Comparison of ENCODE assay signal across 20 cellular contexts in the genomic region with DNA sequence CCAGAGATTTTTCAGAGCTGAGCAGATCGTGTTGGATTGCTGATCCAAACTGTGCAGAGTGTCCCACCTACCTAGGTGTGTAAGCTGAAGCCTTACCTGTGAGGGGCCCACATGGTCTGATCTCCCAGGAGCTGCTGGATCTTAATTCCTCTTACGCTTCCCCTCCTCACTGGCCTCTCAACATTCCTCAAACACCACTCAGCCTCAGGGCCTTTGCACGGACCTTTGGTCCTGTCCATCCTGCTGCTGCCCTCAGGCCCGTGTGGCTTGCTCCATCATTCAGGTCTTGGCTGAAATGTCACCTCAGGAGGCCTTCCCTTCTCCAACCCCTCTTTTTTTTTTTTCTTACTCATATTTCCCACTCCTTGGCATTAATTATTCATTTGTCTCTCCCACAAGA. TPM values are rescaled to one million over a fixed set of nuclear protein-coding genes. Genes with fewer than 3 reads are reported as not detected.
DNase-seq lines count a peak whose midpoint lies in the region; ATAC-seq, FAIRE-seq and TF ChIP-seq lines count a peak whose summit lies in the region.
"Had no signal": no experiment of that assay in that cellular context is flagged by ENCODE, and none has a peak within 500 bp of the region (broad histone marks: within the 10 kb centered on the region; RNA-seq: fewer than 3 reads in every experiment).

No MANE protein-coding gene starts in this region.

- TF ChIP-seq CTCF in H1 (IDR thresholded peaks at IDR 0.05; ENCODE audit: control extremely low read depth in 1 of 3, insufficient read depth in 1 of 3, low read depth in 1 of 3, low read length in 3 of 3): no peak

- no peak overlapping the region for H3K14ac ChIP-seq in H1 (ENCODE audit: insufficient read length)

- no peak for TF ChIP-seq RAD21 in H1 (IDR thresholded peaks at IDR 0.05 in 1 of 2, conservative IDR thresholded peaks at IDR 0.05 in 1 of 2; ENCODE audit: low read depth in 2 of 2, low read length in 2 of 2)

- no peak overlapping the region for H4K8ac ChIP-seq in H1 (ENCODE audit: extremely low read depth, insufficient read depth, low read length)

- H3K36me3 ChIP-seq in H1 (ENCODE audit: control insufficient read depth in 2 of 4, insufficient read depth in 4 of 4, low read length in 3 of 4): no peaks in the 10 kb centered on the region

- H2AK5ac ChIP-seq in H1 (ENCODE audit: low read depth, low read length): no peak overlapping the region

- DNase-seq in activated naive CD4-positive, alpha-beta T cell treated with anti-CD3 and anti-CD28 coated beads for 36 hours: no peak
- DNase-seq in T-helper 17 cell: no peak
- no peak for DNase-seq in H1 (ENCODE audit: low read depth in 1 of 2, low spot score in 2 of 2)
- DNase-seq in stimulated activated effector memory CD8-positive, alpha-beta T cell treated with anti-CD3 and anti-CD28 coated beads, Interleukin-12 subunit alpha, Interleukin-12 subunit beta, amount 100 ng/mL, for 72 hours (ENCODE audit: low spot score in 2 of 2): no peak
- DNase-seq in urothelium cell line (ENCODE audit: low spot score): no peak
- no peak for DNase-seq in OCI-M1 (lab: John Stamatoyannopoulos, UW)
- no peak for DNase-seq in inferior parietal cortex (ENCODE audit: extremely low spot score)
- DNase-seq: AML-193; CD4-positive, CD25-positive, alpha-beta regulatory T cell; HFFc6; MM.1S; NCI-H1930; NCI-H2171; NCI-H446 treated with DMSO at 0.1 percent for 48 hours; NCI-H82 had no signal

- no peak overlapping the region for H3K18ac ChIP-seq in H1 (ENCODE audit: extremely low read depth, low read length)

- H3K23me2 ChIP-seq in H1 (ENCODE audit: low read depth, low read length): no peaks in the 10 kb centered on the region

- H2BK20ac ChIP-seq in H1 (ENCODE audit: low read length): no peak overlapping the region

- no peaks in the 10 kb centered on the region for H3K27me3 ChIP-seq in H1 (replicated peaks in 1 of 4; ENCODE audit: control insufficient read depth in 3 of 4, extremely low read depth in 1 of 4, insufficient read depth in 3 of 4, low read length in 3 of 4)

- no peak overlapping the region for H2BK12ac ChIP-seq in H1 (ENCODE audit: low read depth, low read length)

- H2BK15ac ChIP-seq in H1 (ENCODE audit: low read length): no peak overlapping the region

- H3K36me3 Mint-ChIP-seq in activated naive CD4-positive, alpha-beta T cell treated with anti-CD3 and anti-CD28 coated beads, Interleukin-2, amount 50 U/mL, for 24 hours: peaks cover 2% of the 10 kb centered on the region
- H3K36me3 Mint-ChIP-seq in activated naive CD4-positive, alpha-beta T cell treated with anti-CD3 and anti-CD28 coated beads for 36 hours (ENCODE audit: low read depth): peaks cover 4% of the 10 kb centered on the region
- peaks cover 5% of the 10 kb centered on the region for H3K36me3 Mint-ChIP-seq in T-helper 17 cell (ENCODE audit: low read depth)
- peaks cover 45% of the 10 kb centered on the region for H3K36me3 Mint-ChIP-seq in stimulated activated effector memory CD8-positive, alpha-beta T cell treated with anti-CD3 and anti-CD28 coated beads, Interleukin-12 subunit alpha, Interleukin-12 subunit beta, amount 100 ng/mL, for 72 hours

- peak overlapping the region; percentile 71 for H3K27ac Mint-ChIP-seq in activated naive CD4-positive, alpha-beta T cell treated with anti-CD3 and anti-CD28 coated beads, Interleukin-2, amount 50 U/mL, for 24 hours
- no peak overlapping the region for H3K27ac Mint-ChIP-seq in activated naive CD4-positive, alpha-beta T cell treated with anti-CD3 and anti-CD28 coated beads for 36 hours
- peak overlapping the region; percentile 85 for H3K27ac Mint-ChIP-seq in T-helper 17 cell
- H3K27ac Mint-ChIP-seq in stimulated activated effector memory CD8-positive, alpha-beta T cell treated with anti-CD3 and anti-CD28 coated beads, Interleukin-12 subunit alpha, Interleukin-12 subunit beta, amount 100 ng/mL, for 72 hours: peak overlapping the region; percentile 56
- H3K27ac Mint-ChIP-seq: GM23338, HFFc6 had no signal

- no peak for TF ChIP-seq EP300 in H1 (IDR thresholded peaks at IDR 0.05; ENCODE audit: borderline replicate concordance in 1 of 2, low read depth in 2 of 2, low read length in 2 of 2)

- TF ChIP-seq POLR2A in H1 (IDR thresholded peaks at IDR 0.05; ENCODE audit: control extremely low read depth in 1 of 2, low read depth in 2 of 2, low read length in 2 of 2): no peak

- H3K9me3 ChIP-seq in T-helper 17 cell (ENCODE audit: control insufficient read depth, low read length, poor library complexity, severe bottlenecking) (no peaks in the 10 kb centered on the region), H1 (ENCODE audit: insufficient read depth in 2 of 2, low read depth in 1 of 2, low read length in 1 of 2) (no peaks in the 10 kb centered on the region)

- H3K9me3 Mint-ChIP-seq in activated naive CD4-positive, alpha-beta T cell treated with anti-CD3 and anti-CD28 coated beads, Interleukin-2, amount 50 U/mL, for 24 hours: no peaks in the 10 kb centered on the region
- H3K9me3 Mint-ChIP-seq in activated naive CD4-positive, alpha-beta T cell treated with anti-CD3 and anti-CD28 coated beads for 36 hours: no peaks in the 10 kb centered on the region
- H3K9me3 Mint-ChIP-seq in stimulated activated effector memory CD8-positive, alpha-beta T cell treated with anti-CD3 and anti-CD28 coated beads, Interleukin-12 subunit alpha, Interleukin-12 subunit beta, amount 100 ng/mL, for 72 hours: no peaks in the 10 kb centered on the region
- H3K9me3 Mint-ChIP-seq: CD4-positive, CD25-positive, alpha-beta regulatory T cell; GM23338; HFFc6 had no signal

- CTCF ChIA-PET in activated naive CD4-positive, alpha-beta T cell treated with anti-CD3 and anti-CD28 coated beads for 36 hours (lab: Charles Lee): no interaction called here
- CTCF ChIA-PET in H1 (lab: Charles Lee; ENCODE audit: partially characterized antibody): interaction anchor here (1.2 to 2.5 kb wide), 4 partner anchors 10 to 27 kb away, joined by 5 to 13 read pairs (median 7); no protein-coding TSS in a partner anchor

- H3K79me1 ChIP-seq in H1 (ENCODE audit: low read depth, low read length): no peaks in the 10 kb centered on the region

- H2AFZ ChIP-seq in H1 (ENCODE audit: low read length): no peak overlapping the region
- H2AFZ ChIP-seq: GM23338 had no signal

- no peak overlapping the region for H3K4me2 ChIP-seq in H1 (ENCODE audit: insufficient read depth in 1 of 2, low read depth in 2 of 2, low read length in 2 of 2)
- H3K4me2 ChIP-seq: GM23338, KMS-11 had no signal

- no peak overlapping the region for H3K27ac ChIP-seq in H1 (ENCODE audit: low read depth, low read length)
- H3K27ac ChIP-seq: KMS-11 had no signal

- no peaks in the 10 kb centered on the region for H3K79me2 ChIP-seq in H1 (ENCODE audit: control insufficient read depth in 1 of 2, insufficient read depth in 2 of 2, low read length in 2 of 2)

- H2BK5ac ChIP-seq in H1 (ENCODE audit: low read depth, low read length): no peak overlapping the region

- H3K4me3 Mint-ChIP-seq in activated naive CD4-positive, alpha-beta T cell treated with anti-CD3 and anti-CD28 coated beads, Interleukin-2, amount 50 U/mL, for 24 hours: no peak overlapping the region
- no peak overlapping the region for H3K4me3 Mint-ChIP-seq in activated naive CD4-positive, alpha-beta T cell treated with anti-CD3 and anti-CD28 coated beads for 36 hours
- H3K4me3 Mint-ChIP-seq in T-helper 17 cell: no peak overlapping the region
- no peak overlapping the region for H3K4me3 Mint-ChIP-seq in stimulated activated effector memory CD8-positive, alpha-beta T cell treated with anti-CD3 and anti-CD28 coated beads, Interleukin-12 subunit alpha, Interleukin-12 subunit beta, amount 100 ng/mL, for 72 hours
- H3K4me3 Mint-ChIP-seq: GM23338, HFFc6 had no signal

- ATAC-seq in T-helper 17 cell: no peak
- no peak for ATAC-seq in stimulated activated effector memory CD8-positive, alpha-beta T cell treated with anti-CD3 and anti-CD28 coated beads, Interleukin-12 subunit alpha, Interleukin-12 subunit beta, amount 100 ng/mL, for 72 hours
- ATAC-seq: GM23338, Panc1, Right ventricle myocardium inferior had no signal

- peaks cover 0 to 7% of the 10 kb centered on the region in 2 experiments for H4K20me1 ChIP-seq in H1 (replicated peaks in 1 of 2; ENCODE audit: control insufficient read depth in 1 of 2, insufficient read depth in 2 of 2, low read length in 2 of 2)

- no peak for FAIRE-seq in H1 (lab: Jason Lieb, UNC)
- no peak for FAIRE-seq in urothelium cell line (lab: Jason Lieb, UNC)

- H3K56ac ChIP-seq in H1 (replicated peaks; ENCODE audit: insufficient read length, low read depth, low read length): no peak overlapping the region

- H3K4me3 ChIP-seq in H1 (ENCODE audit: extremely low read depth in 1 of 4, insufficient read depth in 2 of 4, low read depth in 3 of 4, low read length in 4 of 4): no peak overlapping the region
- H3K4me3 ChIP-seq: GM23338 had no signal

- intact Hi-C loops in activated naive CD4-positive, alpha-beta T cell treated with anti-CD3 and anti-CD28 coated beads for 36 hours (cut with micrococcal nuclease): no loop called here

- peaks cover 11% of the 10 kb centered on the region for H3K4me1 Mint-ChIP-seq in activated naive CD4-positive, alpha-beta T cell treated with anti-CD3 and anti-CD28 coated beads, Interleukin-2, amount 50 U/mL, for 24 hours
- H3K4me1 Mint-ChIP-seq in activated naive CD4-positive, alpha-beta T cell treated with anti-CD3 and anti-CD28 coated beads for 36 hours (ENCODE audit: low read depth): no peaks in the 10 kb centered on the region
- H3K4me1 Mint-ChIP-seq in T-helper 17 cell: peaks cover 21% of the 10 kb centered on the region
- H3K4me1 Mint-ChIP-seq in stimulated activated effector memory CD8-positive, alpha-beta T cell treated with anti-CD3 and anti-CD28 coated beads, Interleukin-12 subunit alpha, Interleukin-12 subunit beta, amount 100 ng/mL, for 72 hours: peaks cover 12% of the 10 kb centered on the region
- H3K4me1 Mint-ChIP-seq: GM23338 had no signal

- H4K91ac ChIP-seq in H1 (replicated peaks; ENCODE audit: insufficient read length, low read length): no peak overlapping the region

- H3K9ac ChIP-seq in H1 (replicated peaks in 1 of 4; ENCODE audit: extremely low read depth in 1 of 4, low read depth in 3 of 4, low read length in 3 of 4): no peak overlapping the region
- H3K9ac ChIP-seq: KMS-11 had no signal

- H2BK120ac ChIP-seq in H1 (replicated peaks; ENCODE audit: low read depth, low read length): no peak overlapping the region

- H3K4me1 ChIP-seq in H1 (replicated peaks in 1 of 4; ENCODE audit: control insufficient read depth in 3 of 4, insufficient read depth in 4 of 4, low read length in 3 of 4): no peaks in the 10 kb centered on the region

- POLR2A ChIA-PET in H1 (lab: Charles Lee; ENCODE audit: partially characterized antibody): interaction anchor here (1.0 to 1.8 kb wide), 4 partner anchors 10 to 36 kb away, joined by 3 to 5 read pairs (median 4); no protein-coding TSS in a partner anchor

- H3K23ac ChIP-seq in H1 (ENCODE audit: insufficient read length): no peak overlapping the region

- H3K4ac ChIP-seq in H1 (replicated peaks; ENCODE audit: insufficient read length, low read depth, low read length): no peak overlapping the region

- WGBS in H1 (ENCODE audit: extremely low coverage in 1 of 2, insufficient coverage in 1 of 2, insufficient read length in 1 of 2, insufficient replicate concordance in 2 of 2, low coverage in 1 of 2, low lambda C conversion rate in 2 of 2, missing lambda C conversion rate in 1 of 2), 2 experiments: 82% methylated on average over 4 of the region's 4 CpGs; no CpG with 5 or more reads in 1 of the 2 experiments

- no peak overlapping the region for H4K5ac ChIP-seq in H1 (ENCODE audit: insufficient read length, low read depth, low read length)

- H3K27me3 Mint-ChIP-seq in activated naive CD4-positive, alpha-beta T cell treated with anti-CD3 and anti-CD28 coated beads, Interleukin-2, amount 50 U/mL, for 24 hours: no peaks in the 10 kb centered on the region
- no peaks in the 10 kb centered on the region for H3K27me3 Mint-ChIP-seq in activated naive CD4-positive, alpha-beta T cell treated with anti-CD3 and anti-CD28 coated beads for 36 hours (ENCODE audit: low read depth)
- H3K27me3 Mint-ChIP-seq in T-helper 17 cell: no peaks in the 10 kb centered on the region
- H3K27me3 Mint-ChIP-seq: CD4-positive, CD25-positive, alpha-beta regulatory T cell had no signal

RNA-seq across cellular contexts. Expression of a gene that starts 10.2 kb away (rescaled TPM):
- total RNA-seq in activated naive CD4-positive, alpha-beta T cell treated with anti-CD3 and anti-CD28 coated beads for 36 hours: 10 to 100 TPM; 36.9 to 41.7 TPM
- total RNA-seq in T-helper 17 cell: 10 to 100 TPM; 55.1 to 58.3 TPM
- 41.8 and 42.5 TPM in 2 replicates for total RNA-seq in H1 (2021; fragmentation: NEBNext Ultra II Directional; extraction: Animal tissue kit (Norgen Biotek cat#: 25700))
- polyA plus RNA-seq in H1 (2011; rRNA removed): 17.3 and 28.6 TPM in 2 replicates
- 20.5 TPM for polyA plus RNA-seq in H1 (2011; cell fraction: cytosol; rRNA removed)
- 71.8 TPM for polyA plus RNA-seq in H1 (2011; cell fraction: nucleus; rRNA removed)
- 31.1 to 40.5 TPM (median 38.8 TPM) in 4 replicates for polyA plus RNA-seq in H1 (2012, experiment 1 of 2)
- polyA plus RNA-seq in H1 (2012, experiment 2 of 2): 28.5 TPM
- polyA plus RNA-seq in H1 (2013, experiment 1 of 2): 25.6 TPM
- polyA plus RNA-seq in H1 (2013, experiment 2 of 2): 23.0 TPM
- polyA minus RNA-seq in H1 (2011; rRNA and poly(A)+ RNA removed): 13.9 and 27.0 TPM in 2 replicates
- 20.8 TPM for polyA minus RNA-seq in H1 (2011; cell fraction: cytosol; rRNA and poly(A)+ RNA removed)
- polyA minus RNA-seq in H1 (2011; cell fraction: nucleus; rRNA and poly(A)+ RNA removed): 25.4 TPM

RNA-seq across cellular contexts. Expression of a gene that starts 21.1 kb away (rescaled TPM):
- 100 to 1,000 TPM; 112 to 115 TPM for total RNA-seq in activated naive CD4-positive, alpha-beta T cell treated with anti-CD3 and anti-CD28 coated beads for 36 hours
- 10 to 100 TPM; 72.8 to 89.1 TPM for total RNA-seq in T-helper 17 cell
- 100 and 106 TPM in 2 replicates for total RNA-seq in H1 (2021; fragmentation: NEBNext Ultra II Directional; extraction: Animal tissue kit (Norgen Biotek cat#: 25700))
- polyA plus RNA-seq in H1 (2011; rRNA removed): 217 and 306 TPM in 2 replicates
- polyA plus RNA-seq in H1 (2011; cell fraction: cytosol; rRNA removed): 154 TPM
- polyA plus RNA-seq in H1 (2011; cell fraction: nucleus; rRNA removed): 150 TPM
- polyA plus RNA-seq in H1 (2012, experiment 1 of 2): 83.5 to 116 TPM (median 115 TPM) in 4 replicates
- polyA plus RNA-seq in H1 (2012, experiment 2 of 2): 130 TPM
- polyA plus RNA-seq in H1 (2013, experiment 1 of 2): 89.8 TPM
- 91.6 TPM for polyA plus RNA-seq in H1 (2013, experiment 2 of 2)
- 110 and 111 TPM in 2 replicates for polyA minus RNA-seq in H1 (2011; rRNA and poly(A)+ RNA removed)
- polyA minus RNA-seq in H1 (2011; cell fraction: cytosol; rRNA and poly(A)+ RNA removed): 81.3 TPM
- polyA minus RNA-seq in H1 (2011; cell fraction: nucleus; rRNA and poly(A)+ RNA removed): 39.8 TPM

RNA-seq across cellular contexts. Expression of a gene that starts 30.7 kb away (rescaled TPM):
- total RNA-seq in activated naive CD4-positive, alpha-beta T cell treated with anti-CD3 and anti-CD28 coated beads for 36 hours: 1 to 10 TPM; 1.2 to 1.6 TPM
- 10 to 100 TPM in 1 of 2 donors, 1 to 10 TPM in 1; 9.0 to 14.4 TPM for total RNA-seq in T-helper 17 cell
- 15.8 and 17.0 TPM in 2 replicates for total RNA-seq in H1 (2021; fragmentation: NEBNext Ultra II Directional; extraction: Animal tissue kit (Norgen Biotek cat#: 25700))
- 11.6 and 12.5 TPM in 2 replicates for polyA plus RNA-seq in H1 (2011; rRNA removed)
- 5.5 TPM for polyA plus RNA-seq in H1 (2011; cell fraction: cytosol; rRNA removed)
- polyA plus RNA-seq in H1 (2011; cell fraction: nucleus; rRNA removed): 13.1 TPM
- 11.7 to 18.1 TPM (median 16.2 TPM) in 4 replicates for polyA plus RNA-seq in H1 (2012, experiment 1 of 2)
- 12.4 TPM for polyA plus RNA-seq in H1 (2012, experiment 2 of 2)
- polyA plus RNA-seq in H1 (2013, experiment 1 of 2): 12.7 TPM
- polyA plus RNA-seq in H1 (2013, experiment 2 of 2): 13.4 TPM
- polyA minus RNA-seq in H1 (2011; rRNA and poly(A)+ RNA removed): 8.5 and 9.1 TPM in 2 replicates
- polyA minus RNA-seq in H1 (2011; cell fraction: cytosol; rRNA and poly(A)+ RNA removed): 11.6 TPM
- 5.0 TPM for polyA minus RNA-seq in H1 (2011; cell fraction: nucleus; rRNA and poly(A)+ RNA removed)
- total RNA-seq: Right ventricle myocardium inferior had no signal
- polyA plus RNA-seq: CD4-positive, CD25-positive, alpha-beta regulatory T cell had no signal

RNA-seq across cellular contexts. Expression of a gene that starts 41.6 kb away (rescaled TPM):
- total RNA-seq in activated naive CD4-positive, alpha-beta T cell treated with anti-CD3 and anti-CD28 coated beads for 36 hours: 10 to 100 TPM; 45.9 to 49.7 TPM
- 10 to 100 TPM; 32.6 to 35.1 TPM for total RNA-seq in T-helper 17 cell
- total RNA-seq in H1 (2021; fragmentation: NEBNext Ultra II Directional; extraction: Animal tissue kit (Norgen Biotek cat#: 25700)): 70.1 and 75.9 TPM in 2 replicates
- 178 and 248 TPM in 2 replicates for polyA plus RNA-seq in H1 (2011; rRNA removed)
- polyA plus RNA-seq in H1 (2011; cell fraction: cytosol; rRNA removed): 106 TPM
- 184 TPM for polyA plus RNA-seq in H1 (2011; cell fraction: nucleus; rRNA removed)
- polyA plus RNA-seq in H1 (2012, experiment 1 of 2): 50.7 to 118 TPM (median 101 TPM) in 4 replicates
- polyA plus RNA-seq in H1 (2012, experiment 2 of 2): 274 TPM
- 179 TPM for polyA plus RNA-seq in H1 (2013, experiment 1 of 2)
- polyA plus RNA-seq in H1 (2013, experiment 2 of 2): 193 TPM
- polyA minus RNA-seq in H1 (2011; rRNA and poly(A)+ RNA removed): 96.9 and 101 TPM in 2 replicates
- polyA minus RNA-seq in H1 (2011; cell fraction: cytosol; rRNA and poly(A)+ RNA removed): 80.4 TPM
- polyA minus RNA-seq in H1 (2011; cell fraction: nucleus; rRNA and poly(A)+ RNA removed): 42.2 TPM

RNA-seq across cellular contexts. Expression of a gene that starts 44.4 kb away (rescaled TPM):
- total RNA-seq in activated naive CD4-positive, alpha-beta T cell treated with anti-CD3 and anti-CD28 coated beads for 36 hours: not detected
- under 1 TPM; 0.16 to 0.32 TPM for total RNA-seq in T-helper 17 cell
- 2.4 and 3.2 TPM in 2 replicates for total RNA-seq in H1 (2021; fragmentation: NEBNext Ultra II Directional; extraction: Animal tissue kit (Norgen Biotek cat#: 25700))
- polyA plus RNA-seq in H1 (2011; rRNA removed): 3.2 and 4.5 TPM in 2 replicates
- 2.2 TPM for polyA plus RNA-seq in H1 (2011; cell fraction: cytosol; rRNA removed)
- 2.4 TPM for polyA plus RNA-seq in H1 (2011; cell fraction: nucleus; rRNA removed)
- polyA plus RNA-seq in H1 (2012, experiment 1 of 2): 0.87 to 2.5 TPM (median 2.1 TPM) in 4 replicates
- 2.3 TPM for polyA plus RNA-seq in H1 (2012, experiment 2 of 2)
- 3.7 TPM for polyA plus RNA-seq in H1 (2013, experiment 1 of 2)
- polyA plus RNA-seq in H1 (2013, experiment 2 of 2): 4.0 TPM
- 0.56 and 1.3 TPM in 2 replicates for polyA minus RNA-seq in H1 (2011; rRNA and poly(A)+ RNA removed)
- 1.8 TPM for polyA minus RNA-seq in H1 (2011; cell fraction: cytosol; rRNA and poly(A)+ RNA removed)
- 2.8 TPM for polyA minus RNA-seq in H1 (2011; cell fraction: nucleus; rRNA and poly(A)+ RNA removed)
- total RNA-seq: CD4-positive, CD25-positive, alpha-beta regulatory T cell had no signal
- polyA plus RNA-seq: CD4-positive, CD25-positive, alpha-beta regulatory T cell had no signal
